Comparison of ENCODE assay signal across 8 cellular contexts in genomic region chr5:69369369-69370121, GRCh38. TPM values are rescaled to one million over a fixed set of nuclear protein-coding genes. Genes with fewer than 3 reads are reported as not detected.
DNase-seq lines count a peak whose midpoint lies in the region; ATAC-seq and TF ChIP-seq lines count a peak whose summit lies in the region.

AK6 (minus strand) TSS chr5:69369520; CDS start chr5:69369490, 30 bp downstream.
RAD17 (plus strand) TSS chr5:69369818; CDS start chr5:69372209, 2,391 bp downstream.
TAF9 (minus strand) TSS chr5:69369520; CDS start chr5:69365737, 3,783 bp downstream.

- no peaks in the 10 kb centered on the region for H3K27me3 ChIP-seq in Panc1 (ENCODE audit: control insufficient read depth, insufficient read depth, low read length)
- no peaks in the 10 kb centered on the region for H3K27me3 ChIP-seq in esophagus muscularis mucosa
- no peaks in the 10 kb centered on the region for H3K27me3 ChIP-seq in muscle layer of duodenum (ENCODE audit: low read depth, low read length)

- no peaks in the 10 kb centered on the region for H3K9me3 ChIP-seq in Panc1 (ENCODE audit: control insufficient read depth, insufficient read depth, low read depth, low read length)
- no peaks in the 10 kb centered on the region for H3K9me3 ChIP-seq in esophagus muscularis mucosa
- H3K9me3 ChIP-seq in muscle layer of duodenum (ENCODE audit: control insufficient read depth in 1 of 2, low read length in 2 of 2): no peaks in the 10 kb centered on the region

- peaks cover 22% of the 10 kb centered on the region for H3K36me3 ChIP-seq in Panc1 (ENCODE audit: control insufficient read depth, insufficient read depth, low read length)
- peaks cover 7 to 34% (median 26%) of the 10 kb centered on the region in 4 donors for H3K36me3 ChIP-seq in esophagus muscularis mucosa
- H3K36me3 ChIP-seq in muscle layer of duodenum (ENCODE audit: control insufficient read depth in 1 of 2, insufficient read depth in 2 of 2, low read length in 2 of 2): peaks cover 14 to 17% of the 10 kb centered on the region in 2 donors

- TF ChIP-seq POLR2A in esophagus muscularis mucosa (IDR thresholded peaks at IDR 0.05; ENCODE audit: low read depth): peak; percentile 36

- TF ChIP-seq EP300 in esophagus muscularis mucosa (IDR thresholded peaks at IDR 0.05): no peak

- H3K4me3 ChIP-seq in Panc1 (ENCODE audit: low read depth in 2 of 2, low read length in 2 of 2) (peak within 1 kb of the TSS; percentile 70 to 100), esophagus muscularis mucosa (peak within 1 kb of the TSS; percentile 66 to 99 (median 69)), muscle layer of duodenum (ENCODE audit: low read depth in 1 of 2, low read length in 2 of 2) (peak within 1 kb of the TSS; percentile 77 to 95)

- CTCF ChIA-PET in Panc1 (lab: Charles Lee): no interaction called here

- ATAC-seq in GM21723 (IDR thresholded peaks at IDR 0.05; ENCODE audit: unreplicated experiment) (peak; percentile 89), Panc1 (peak; percentile 97)

- H3K4me1 ChIP-seq in Panc1 (ENCODE audit: control insufficient read depth, insufficient read depth, low read length): peaks cover 29% of the 10 kb centered on the region; the same call in 1 of the 2 replicates
- H3K4me1 ChIP-seq in esophagus muscularis mucosa: peaks cover 34 to 41% (median 36%) of the 10 kb centered on the region in 4 donors
- H3K4me1 ChIP-seq in muscle layer of duodenum (ENCODE audit: control insufficient read depth in 1 of 2, insufficient read depth in 2 of 2, low read length in 2 of 2): peaks cover 0 to 25% of the 10 kb centered on the region in 2 donors

- in situ Hi-C loops in Panc1 (cut with HindIII; ENCODE audit: low pct_unique_long_range_greater_than_20kb, low sequenced_read_pairs): no loop called here

- intact Hi-C loops in Panc1 (cut with micrococcal nuclease; ENCODE audit: unreplicated experiment): loop anchor here (10.0 kb wide), 1 partner anchor 275 kb away; the partner anchor contains the start of gene SLC30A5
- intact Hi-C loops in esophagus muscularis mucosa (cut with DNase I): no loop called here

- no peak for TF ChIP-seq CTCF in Panc1 (IDR thresholded peaks at IDR 0.05)
- TF ChIP-seq CTCF in esophagus muscularis mucosa (IDR thresholded peaks at IDR 0.05): peak in 1 of 3 experiments; percentile 4

- peak within 1 kb of the TSS; percentile 98 for H3K27ac ChIP-seq in Panc1 (ENCODE audit: low read length)
- peak within 1 kb of the TSS; percentile 89 to 98 (median 93) for H3K27ac ChIP-seq in esophagus muscularis mucosa (replicated peaks in 1 of 4)
- peak within 1 kb of the TSS; percentile 96 for H3K27ac ChIP-seq in muscle layer of duodenum (ENCODE audit: low read length)

- WGBS in esophagus muscularis mucosa: 0% methylated on average over 10 of the region's 63 CpGs

- DNase-seq in DMS53 (lab: John Stamatoyannopoulos, UW): peak; percentile 96
- peak; percentile 91 for DNase-seq in KG1 (lab: John Stamatoyannopoulos, UW)
- DNase-seq in Panc1 (ENCODE audit: low read depth, low spot score): peak; percentile 88
- DNase-seq in activated T-cell treated with anti-CD3 and anti-CD28 coated beads, Interleukin-2, amount 50 U/mL, for 48 hours: peak; percentile 95 to 96
- peak; percentile 98 for DNase-seq in esophagus muscularis mucosa (ENCODE audit: extremely low spot score)
- peak; percentile 85 to 86 for DNase-seq in stimulated activated CD8-positive, alpha-beta memory T cell treated with anti-CD3 and anti-CD28 coated beads, Interleukin-7, amount 100 ng/mL, for 4 hours (ENCODE audit: low read depth in 2 of 2)

- no TSS peak for BruUV-seq in Panc1 (replicated peaks; lab: Mats Ljungman, UMichigan)

- POLR2A ChIA-PET in Panc1 (lab: Charles Lee): interaction anchor here (1.0 kb wide), 1 partner anchor 10 kb away, joined by 3 read pairs; no protein-coding TSS in a partner anchor

RNA-seq across cellular contexts. Expression of gene AK6, which starts in this region (rescaled TPM):
- total RNA-seq in Panc1 (2021; ENCODE audit: unreplicated experiment): 61.3 TPM
- 38.2 TPM for polyA plus RNA-seq in Panc1 (2012; ENCODE audit: insufficient read length)
- 10 to 100 TPM; 16.1 to 22.0 (median 19.0) TPM for total RNA-seq in esophagus muscularis mucosa

RNA-seq across cellular contexts. Expression of gene RAD17, which starts in this region (rescaled TPM):
- 41.7 TPM for total RNA-seq in Panc1 (2021; ENCODE audit: unreplicated experiment)
- polyA plus RNA-seq in Panc1 (2012; ENCODE audit: insufficient read length): 28.9 TPM
- total RNA-seq in esophagus muscularis mucosa: 10 to 100 TPM; 14.6 to 22.0 (median 20.0) TPM

RNA-seq across cellular contexts. Expression of gene TAF9, which starts in this region (rescaled TPM):
- 142 TPM for total RNA-seq in Panc1 (2021; ENCODE audit: unreplicated experiment)
- polyA plus RNA-seq in Panc1 (2012; ENCODE audit: insufficient read length): 97.8 TPM
- 10 to 100 TPM; 28.6 to 38.4 (median 31.5) TPM for total RNA-seq in esophagus muscularis mucosa

Comparison
In these comparisons a context has a peak if more than half of its experiments do, and no peak if none do; other contexts are left out.
1. Peak in every context shown above with its lines: DNase-seq, ATAC-seq, H3K4me3 ChIP-seq and H3K27ac ChIP-seq.